8 cellular contexts compared by ENCODE assay signal in genomic region chr20:20594171-20594530, GRCh38.
DNase-seq lines count a peak whose midpoint lies in the region; ATAC-seq, FAIRE-seq and TF ChIP-seq lines count a peak whose summit lies in the region.

No MANE protein-coding gene starts in this region.

- peak; percentile 42 for TF ChIP-seq CTCF in AG04450 (IDR thresholded peaks at IDR 0.05; ENCODE audit: low read depth, low read length)
- TF ChIP-seq CTCF in HCT116 (IDR thresholded peaks at IDR 0.05 in 2 of 3, conservative IDR thresholded peaks at IDR 0.05 in 1 of 3; ENCODE audit: borderline replicate concordance in 1 of 3, insufficient read depth in 1 of 3, low read depth in 2 of 3, low read length in 2 of 3), result 0 out of 6 replicates have a peak, but pooled peaks of 1 of the 3 experiments have one; percentile 20

- DNase-seq in AG04450 (ENCODE audit: low read depth, low spot score), result no peak
- no peak for DNase-seq in HCT116 (ENCODE audit: low read depth, low spot score)
- no peak for DNase-seq in RCC 7860 (ENCODE audit: low spot score)
- peak in 1 of 2 donors; percentile 16 for DNase-seq in frontal cortex (ENCODE audit: low spot score in 2 of 2)
- DNase-seq in activated gamma-delta T cell treated with Interleukin-2 at 50 U/mL for 16 hours, result no peak
- DNase-seq in iPS-NIHi7 (ENCODE audit: extremely low spot score), result no peak
- no peak for DNase-seq in activated effector memory CD4-positive, alpha-beta T cell treated with anti-CD3 and anti-CD28 coated beads, Interleukin-2, amount 50 U/mL, for 16 hours

- ATAC-seq in HCT116 (no peak), HG02623 (IDR thresholded peaks at IDR 0.05; ENCODE audit: unreplicated experiment) (no peak)

- no peaks in the 10 kb centered on the region for H3K27me3 ChIP-seq in AG04450 (ENCODE audit: control insufficient read depth, insufficient read depth, low read length)
- no peaks in the 10 kb centered on the region for H3K27me3 ChIP-seq in HCT116 (ENCODE audit: insufficient read depth, low read length)

- H3K4me2 ChIP-seq in HCT116 (ENCODE audit: low read length), result no peak overlapping the region

- no peaks in the 10 kb centered on the region for H4K20me1 ChIP-seq in HCT116 (ENCODE audit: insufficient read depth)

- RAD21 ChIA-PET in HCT116 (lab: Charles Lee; ENCODE audit: low non-redundant PET in 1 of 2, low total read pairs in 2 of 2, uncharacterized antibody in 2 of 2, unreplicated experiment in 2 of 2), result no interaction called here

- CTCF ChIA-PET in AG04450 (lab: Charles Lee) (interaction anchor here (0.6 to 5.1 kb wide), 56 partner anchors 10 to 584 kb away, joined by 3 to 77 read pairs (median 4); partner anchors contain the start of genes CFAP61, CRNKL1 and NAA20), HCT116 (lab: Charles Lee) (interaction anchor here (0.8 to 2.4 kb wide), 16 partner anchors 9 to 911 kb away, joined by 3 to 12 read pairs (median 3); no protein-coding TSS in a partner anchor)

- H3K9ac ChIP-seq in HCT116 (ENCODE audit: low read length), result no peak overlapping the region

- no peak overlapping the region for H3K4me3 ChIP-seq in AG04450 (ENCODE audit: low read depth, low read length)
- no peak overlapping the region for H3K4me3 ChIP-seq in HCT116 (replicated peaks in 1 of 2; ENCODE audit: low read depth in 1 of 2, low read length in 2 of 2)

- H3K36me3 ChIP-seq in HCT116 (ENCODE audit: control insufficient read depth in 1 of 2, insufficient read depth in 2 of 2, low read length in 2 of 2), result no peaks in the 10 kb centered on the region

- H3K27ac ChIP-seq in AG04450 (ENCODE audit: low read depth, low read length) (no peak overlapping the region), HCT116 (ENCODE audit: low read depth, low read length) (no peak overlapping the region)

- H3K4me1 ChIP-seq in HCT116 (ENCODE audit: control insufficient read depth in 1 of 2, insufficient read depth in 2 of 2, low read length in 2 of 2), result no peaks in the 10 kb centered on the region

- H2AFZ ChIP-seq in HCT116 (ENCODE audit: low read depth, low read length, poor library complexity, severe bottlenecking), result no peak overlapping the region

- peak; percentile 63 for FAIRE-seq in RCC 7860 (lab: Jason Lieb, UNC)
- FAIRE-seq in frontal cortex (lab: Jason Lieb, UNC), result peak; percentile 94

- TF ChIP-seq POLR2A in HCT116 (IDR thresholded peaks at IDR 0.05; ENCODE audit: borderline replicate concordance, extremely low read depth, insufficient read depth, insufficient read length), result no peak

- no peaks in the 10 kb centered on the region for H3K79me2 ChIP-seq in HCT116 (ENCODE audit: insufficient read depth, low read length)

- intact Hi-C loops in HCT116 (cut with micrococcal nuclease), result loop anchor here (10.0 kb wide), 1 partner anchor 231 kb away; no protein-coding TSS in a partner anchor

- H3K9me3 ChIP-seq in AG04450 (ENCODE audit: control insufficient read depth, insufficient read depth, low read length) (no peaks in the 10 kb centered on the region), HCT116 (ENCODE audit: control insufficient read depth in 1 of 2, insufficient read depth in 1 of 2, low read depth in 1 of 2, low read length in 2 of 2) (no peaks in the 10 kb centered on the region)

- TF ChIP-seq RAD21 in HCT116 (IDR thresholded peaks at IDR 0.05; ENCODE audit: low read depth), result peak; percentile 18; the same call in 1 of the 2 replicates

- POLR2A ChIA-PET in AG04450 (lab: Yijun Ruan, JAX) (interaction anchor here (0.9 to 1.2 kb wide), 3 partner anchors 25 to 135 kb away, joined by 3 read pairs; partner anchors contain the start of gene RALGAPA2), HCT116 (lab: Charles Lee) (no interaction called here)

- H3K9me2 ChIP-seq in HCT116 (ENCODE audit: insufficient read depth), result no peaks in the 10 kb centered on the region

- BruUV-seq in HCT116 (replicated peaks; lab: Mats Ljungman, UMichigan), result no TSS peak

TF ChIP-seq in HCT116, 20 proteins besides CTCF, POLR2A, EP300 and RAD21:
- TF ChIP-seq FOSL1 (IDR thresholded peaks at IDR 0.05; ENCODE audit: low read depth) (no peak), JUND (IDR thresholded peaks at IDR 0.05) (no peak), ELF1 (IDR thresholded peaks at IDR 0.05; ENCODE audit: borderline replicate concordance, low read depth) (no peak), SRF (IDR thresholded peaks at IDR 0.05; ENCODE audit: low read depth) (no peak), EZH2 (IDR thresholded peaks at IDR 0.05) (no peak), REST (IDR thresholded peaks at IDR 0.05; ENCODE audit: low read depth) (no peak)
- TF ChIP-seq, protein P1, sequence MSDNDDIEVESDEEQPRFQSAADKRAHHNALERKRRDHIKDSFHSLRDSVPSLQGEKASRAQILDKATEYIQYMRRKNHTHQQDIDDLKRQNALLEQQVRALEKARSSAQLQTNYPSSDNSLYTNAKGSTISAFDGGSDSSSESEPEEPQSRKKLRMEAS (IDR thresholded peaks at IDR 0.05), result no peak
TF ChIP-seq in HCT116: peak in this region for 0.
